Comparison of ENCODE assay signal across 25 cellular contexts in genomic region chr16:17391715-17392114, GRCh38.
DNase-seq lines count a peak whose midpoint lies in the region; ATAC-seq and TF ChIP-seq lines count a peak whose summit lies in the region.
"Had no signal": no experiment of that assay in that cellular context is flagged by ENCODE, and none has a peak within 500 bp of the region (broad histone marks: within the 10 kb centered on the region; RNA-seq: fewer than 3 reads in every experiment).

No MANE protein-coding gene starts in this region.

- H2BK120ac ChIP-seq in trophoblast cell (ENCODE audit: insufficient read depth, low read length, poor library complexity): no peak overlapping the region

- H3K36me3 Mint-ChIP-seq in T-helper 17 cell (ENCODE audit: low read depth) (peaks cover 9% of the 10 kb centered on the region), brain (no peaks in the 10 kb centered on the region)

- H3K27ac ChIP-seq in gastroesophageal sphincter (peak overlapping the region in 3 of 4 donors; percentile 42 to 92 (median 48)), sigmoid colon (peak overlapping the region; percentile 39 to 97 (median 87)), trophoblast cell (ENCODE audit: low read depth, low read length) (no peak overlapping the region)
- H3K27ac ChIP-seq: C4-2B, SJSA1 had no signal

- no peak overlapping the region for H2AK5ac ChIP-seq in trophoblast cell (ENCODE audit: low read length)

- TF ChIP-seq POLR2A in gastroesophageal sphincter (IDR thresholded peaks at IDR 0.05) (no peak), sigmoid colon (IDR thresholded peaks at IDR 0.05) (no peak)

- no peak overlapping the region for H4K8ac ChIP-seq in trophoblast cell (ENCODE audit: low read depth, low read length)

- H3K4me2 ChIP-seq in trophoblast cell (ENCODE audit: low read length): no peak overlapping the region

- H4K12ac ChIP-seq in trophoblast cell (ENCODE audit: low read depth, low read length): no peak overlapping the region

- no peak for DNase-seq in T-helper 17 cell
- DNase-seq in sigmoid colon: no peak
- no peak for DNase-seq in trophoblast cell
- DNase-seq in activated CD4-positive, alpha-beta T cell treated with anti-CD3 and anti-CD28 coated beads, Interleukin-2, amount 50 U/mL, for 1 hour: no peak
- DNase-seq: CD8-positive, alpha-beta T cell; DMS 273 treated with DMSO at 0.1 percent for 48 hours; DMS79; EL; GDM1; NCI-H1092; NCI-H1417 treated with DMSO at 0.1 percent for 48 hours; NCI-H1694 treated with DMSO at 0.1 percent for 48 hours; NCI-H2081; NCI-H2227 treated with DMSO at 0.1 percent for 48 hours; NCI-H510A; NCI-H69; Right ventricle myocardium superior; RPMI8226 had no signal

- no peaks in the 10 kb centered on the region for H3K27me3 Mint-ChIP-seq in T-helper 17 cell
- no peaks in the 10 kb centered on the region for H3K27me3 Mint-ChIP-seq in brain
- H3K27me3 Mint-ChIP-seq: B cell had no signal

- no peak overlapping the region for H4K91ac ChIP-seq in trophoblast cell (ENCODE audit: low read depth, low read length)

- no peaks in the 10 kb centered on the region for H3K36me3 ChIP-seq in gastroesophageal sphincter
- H3K36me3 ChIP-seq in sigmoid colon: no peaks in the 10 kb centered on the region
- no peaks in the 10 kb centered on the region for H3K36me3 ChIP-seq in trophoblast cell (ENCODE audit: control insufficient read depth in 1 of 2, insufficient read depth in 2 of 2, low read length in 2 of 2)
- H3K36me3 ChIP-seq: SJSA1 had no signal

- no peak for TF ChIP-seq EP300 in gastroesophageal sphincter (IDR thresholded peaks at IDR 0.05)
- TF ChIP-seq EP300 in sigmoid colon (IDR thresholded peaks at IDR 0.05): no peak

- H3K9ac ChIP-seq in trophoblast cell (ENCODE audit: low read length): no peak overlapping the region

- H3K4me3 ChIP-seq in gastroesophageal sphincter (no peak overlapping the region), sigmoid colon (no peak overlapping the region), trophoblast cell (ENCODE audit: low read depth, low read length) (no peak overlapping the region)
- H3K4me3 ChIP-seq: GM12878, SJSA1 had no signal

- no peak overlapping the region for H3K23ac ChIP-seq in trophoblast cell (ENCODE audit: low read length)

- peaks cover 2% of the 10 kb centered on the region for H3K79me1 ChIP-seq in trophoblast cell (ENCODE audit: low read length)

- intact Hi-C loops in sigmoid colon (cut with DNase I): no loop called here

- H2AFZ ChIP-seq in trophoblast cell (ENCODE audit: insufficient read depth, low read length, poor library complexity): no peak overlapping the region

- H2BK5ac ChIP-seq in trophoblast cell (ENCODE audit: low read depth, low read length, poor library complexity): no peak overlapping the region

- H3K18ac ChIP-seq in trophoblast cell (ENCODE audit: low read length): no peak overlapping the region

- no peak overlapping the region for H3K14ac ChIP-seq in trophoblast cell (ENCODE audit: low read length)

- WGBS in gastroesophageal sphincter (ENCODE audit: low coverage in 1 of 2), 2 donors: 89 to 97% methylated on average over 5 of the region's 5 CpGs
- 81 to 84% methylated on average over 5 of the region's 5 CpGs for WGBS in sigmoid colon, 2 donors
- no CpG with 5 or more reads among the region's 5 CpGs for WGBS in trophoblast cell (ENCODE audit: extremely low coverage, insufficient coverage, insufficient read length)

- no peak overlapping the region for H3K4me3 Mint-ChIP-seq in T-helper 17 cell
- no peak overlapping the region for H3K4me3 Mint-ChIP-seq in brain
- H3K4me3 Mint-ChIP-seq: B cell; CD8-positive, alpha-beta T cell had no signal

- H3K9me3 ChIP-seq in T-helper 17 cell (ENCODE audit: control insufficient read depth, low read length, poor library complexity, severe bottlenecking): no peaks in the 10 kb centered on the region
- H3K9me3 ChIP-seq in gastroesophageal sphincter: no peaks in the 10 kb centered on the region
- H3K9me3 ChIP-seq in sigmoid colon: no peaks in the 10 kb centered on the region
- no peaks in the 10 kb centered on the region for H3K9me3 ChIP-seq in trophoblast cell (ENCODE audit: insufficient read depth, low read depth, low read length)
- H3K9me3 ChIP-seq: SJSA1 had no signal

- TF ChIP-seq CTCF in brain (conservative IDR thresholded peaks at IDR 0.05) (no peak), gastroesophageal sphincter (IDR thresholded peaks at IDR 0.05) (no peak), sigmoid colon (IDR thresholded peaks at IDR 0.05) (no peak)

- H3K4me1 ChIP-seq in gastroesophageal sphincter: peaks cover 3 to 50% (median 10%) of the 10 kb centered on the region in 3 donors
- H3K4me1 ChIP-seq in sigmoid colon: peaks cover 0 to 79% (median 61%) of the 10 kb centered on the region in 4 donors
- peaks cover 13 to 18% of the 10 kb centered on the region in 2 experiments for H3K4me1 ChIP-seq in trophoblast cell (ENCODE audit: control insufficient read depth in 1 of 2, insufficient read depth in 2 of 2, low read length in 2 of 2)

- H2BK12ac ChIP-seq in trophoblast cell (ENCODE audit: low read length): no peak overlapping the region

- no peaks in the 10 kb centered on the region for H3K27me3 ChIP-seq in gastroesophageal sphincter
- H3K27me3 ChIP-seq in sigmoid colon: no peaks in the 10 kb centered on the region
- H3K27me3 ChIP-seq in trophoblast cell (ENCODE audit: insufficient read depth, low read length): no peaks in the 10 kb centered on the region
- H3K27me3 ChIP-seq: SJSA1 had no signal

- H3K27ac Mint-ChIP-seq in T-helper 17 cell (peak overlapping the region; percentile 97), brain (peak overlapping the region in 3 of 5 experiments; percentile 1 to 51 (median 28))
- H3K27ac Mint-ChIP-seq: B cell; CD8-positive, alpha-beta T cell had no signal

- ATAC-seq in T-helper 17 cell: no peak
- ATAC-seq in gastroesophageal sphincter: no peak
- ATAC-seq in GM21381 (IDR thresholded peaks at IDR 0.05; ENCODE audit: unreplicated experiment): no peak
- ATAC-seq: CD8-positive, alpha-beta T cell; GM12878 had no signal

- no peak overlapping the region for H3K4ac ChIP-seq in trophoblast cell (ENCODE audit: low read depth, low read length)

- no peaks in the 10 kb centered on the region for H3K79me2 ChIP-seq in trophoblast cell (ENCODE audit: control insufficient read depth, insufficient read depth, low read length, poor library complexity)

- H3K4me1 Mint-ChIP-seq in T-helper 17 cell: peaks cover 34% of the 10 kb centered on the region
- peaks cover 70% of the 10 kb centered on the region for H3K4me1 Mint-ChIP-seq in brain

- no peaks in the 10 kb centered on the region for H3K9me3 Mint-ChIP-seq in brain
